In genomic region chr16:68370921-68371651, GRCh38 we compare ENCODE assay signal across 12 cellular contexts.
DNase-seq lines count a peak whose midpoint lies in the region; ATAC-seq, FAIRE-seq and TF ChIP-seq lines count a peak whose summit lies in the region.
"Had no signal": no experiment of that assay in that cellular context is flagged by ENCODE, and none has a peak within 500 bp of the region (broad histone marks: within the 10 kb centered on the region; RNA-seq: fewer than 3 reads in every experiment).

No MANE protein-coding gene starts in this region.

- H3K36me3 Mint-ChIP-seq in CD4-positive, CD25-positive, alpha-beta regulatory T cell: peaks cover 3% of the 10 kb centered on the region

- peak overlapping the region; percentile 80 to 92 (median 88) for H3K4me3 Mint-ChIP-seq in CD4-positive, CD25-positive, alpha-beta regulatory T cell

- H3K9me3 ChIP-seq in CD4-positive, CD25-positive, alpha-beta regulatory T cell (ENCODE audit: control insufficient read depth in 2 of 2, low read length in 2 of 2): no peaks in the 10 kb centered on the region

- no peaks in the 10 kb centered on the region for H3K27me3 ChIP-seq in CD4-positive, CD25-positive, alpha-beta regulatory T cell (ENCODE audit: control insufficient read depth, insufficient read depth, low read length)
- no peaks in the 10 kb centered on the region for H3K27me3 ChIP-seq in dorsolateral prefrontal cortex

- no peak for TF ChIP-seq CTCF in dorsolateral prefrontal cortex (IDR thresholded peaks at IDR 0.05 in 54 of 56, conservative IDR thresholded peaks at IDR 0.05 in 2 of 56; ENCODE audit: low read depth in 1 of 56, partially characterized antibody in 56 of 56)
- no peak for TF ChIP-seq CTCF in foreskin fibroblast (IDR thresholded peaks at IDR 0.05; ENCODE audit: low read depth, low read length)

- peak; percentile 78 to 81 for ATAC-seq in CD4-positive, CD25-positive, alpha-beta regulatory T cell (ENCODE audit: low read depth in 2 of 2)
- ATAC-seq in HG02588 (IDR thresholded peaks at IDR 0.05; ENCODE audit: unreplicated experiment) (no peak), GM21515 (IDR thresholded peaks at IDR 0.05; ENCODE audit: unreplicated experiment) (no peak), HG02759 (IDR thresholded peaks at IDR 0.05; ENCODE audit: unreplicated experiment) (no peak)
- ATAC-seq: Panc1 had no signal

- H3K4me1 ChIP-seq in CD4-positive, CD25-positive, alpha-beta regulatory T cell (ENCODE audit: control insufficient read depth, insufficient read depth, low read length, poor library complexity, severe bottlenecking): peaks cover 40% of the 10 kb centered on the region

- peak; percentile 15 to 88 (median 70) for DNase-seq in CD4-positive, CD25-positive, alpha-beta regulatory T cell
- DNase-seq in GM12891 (ENCODE audit: insufficient read length, low spot score): no peak
- DNase-seq in activated CD4-positive, alpha-beta T cell treated with anti-CD3 and anti-CD28 coated beads, Interleukin-2, amount 50 U/mL, for 1 hour: peak; percentile 13
- peak in 1 of 10 donors; percentile 28 for DNase-seq in dorsolateral prefrontal cortex
- DNase-seq in foreskin fibroblast: no peak
- DNase-seq: COR-L47, mammary epithelial cell, NCI-H187 had no signal

- H3K27ac Mint-ChIP-seq in CD4-positive, CD25-positive, alpha-beta regulatory T cell: peak overlapping the region; percentile 83 to 95 (median 91)

- H3K36me3 ChIP-seq in CD4-positive, CD25-positive, alpha-beta regulatory T cell (ENCODE audit: control insufficient read depth, insufficient read depth, low read length): no peaks in the 10 kb centered on the region

- H3K4me3 ChIP-seq in CD4-positive, CD25-positive, alpha-beta regulatory T cell (ENCODE audit: low read depth, low read length): no peak overlapping the region
- H3K4me3 ChIP-seq in dorsolateral prefrontal cortex (no peak overlapping the region), foreskin fibroblast (ENCODE audit: low read depth in 1 of 2, low read length in 2 of 2) (no peak overlapping the region)

- no peak for TF ChIP-seq POLR2A in GM12891 (IDR thresholded peaks at IDR 0.05; ENCODE audit: low read depth, low read length)

- H3K4me1 Mint-ChIP-seq in CD4-positive, CD25-positive, alpha-beta regulatory T cell: peaks cover 0 to 58% (median 22%) of the 10 kb centered on the region in 4 donors

- H3K27me3 Mint-ChIP-seq in CD4-positive, CD25-positive, alpha-beta regulatory T cell: no peaks in the 10 kb centered on the region

- no peaks in the 10 kb centered on the region for H3K9me3 Mint-ChIP-seq in CD4-positive, CD25-positive, alpha-beta regulatory T cell

- peak; percentile 47 for FAIRE-seq in GM12891 (lab: Jason Lieb, UNC)

- peak overlapping the region; percentile 65 for H3K27ac ChIP-seq in CD4-positive, CD25-positive, alpha-beta regulatory T cell (ENCODE audit: insufficient read depth, low read length, poor library complexity, severe bottlenecking)
- H3K27ac ChIP-seq in dorsolateral prefrontal cortex: peak overlapping the region in 39 of 59 donors; percentile 5 to 83 (median 62)

- intact Hi-C loops in dorsolateral prefrontal cortex (cut with DNase I): loop anchor here in 1 of 2 donors (5.0 to 10.0 kb wide), 2 partner anchors 76 to 134 kb away; partner anchors contain the start of gene SMPD3

TF ChIP-seq in GM12891, 5 proteins besides CTCF, POLR2A, EP300 and RAD21:
- no peak for TF ChIP-seq SPI1 (IDR thresholded peaks at IDR 0.05; ENCODE audit: low read depth, low read length)
- TF ChIP-seq POLR2AphosphoS5 (IDR thresholded peaks at IDR 0.05; ENCODE audit: low read depth, low read length): no peak
- TF ChIP-seq POU2F2 (IDR thresholded peaks at IDR 0.05; ENCODE audit: low read depth, low read length): no peak
- TF ChIP-seq TAF1 (IDR thresholded peaks at IDR 0.05; ENCODE audit: low read depth, low read length): no peak
- no peak for TF ChIP-seq PAX5 (IDR thresholded peaks at IDR 0.05; ENCODE audit: insufficient read depth, low read length, severe bottlenecking)

Comparison
In these comparisons a context has a peak if more than half of its experiments do, and no peak if none do; other contexts are left out.
1. ATAC-seq: peak in CD4-positive, CD25-positive, alpha-beta regulatory T cell (2 of 2); none in HG02588 (single experiment), GM21515 (single experiment) and HG02759 (single experiment).
2. DNase-seq: peak in CD4-positive, CD25-positive, alpha-beta regulatory T cell (3 of 3) and activated CD4-positive, alpha-beta T cell treated with anti-CD3 and anti-CD28 coated beads, Interleukin-2, amount 50 U/mL, for 1 hour (single experiment); none in GM12891 (single experiment) and foreskin fibroblast (0 of 2).